In genomic region chr3:96813134-96813819, GRCh38 we compare ENCODE assay signal across 8 cellular contexts. TPM values are rescaled to one million over a fixed set of nuclear protein-coding genes. Genes with fewer than 3 reads are reported as not detected.
DNase-seq lines count a peak whose midpoint lies in the region; ATAC-seq, FAIRE-seq and TF ChIP-seq lines count a peak whose summit lies in the region.

No MANE protein-coding gene starts in this region.

- no peak for TF ChIP-seq POLR2A in A549 (IDR thresholded peaks at IDR 0.05; ENCODE audit: low read length)

- POLR2A ChIA-PET in A549 (lab: Yijun Ruan, JAX) = no interaction called here

- H3K4me3 ChIP-seq in A549 (peak overlapping the region; percentile 51), esophagus (ENCODE audit: low read depth in 1 of 2, low read length in 2 of 2) (peak overlapping the region; percentile 59 to 65)

- in situ Hi-C loops in GM13976 (cut with MboI; ENCODE audit: low sequenced_read_pairs, unreplicated experiment) = no loop called here

- TF ChIP-seq RAD21 in A549 (conservative IDR thresholded peaks at IDR 0.05 in 1 of 2, IDR thresholded peaks at IDR 0.05 in 1 of 2) = peak; percentile 79 to 85

- no peak for TF ChIP-seq EP300 in A549 (IDR thresholded peaks at IDR 0.05)

- H3K4me1 ChIP-seq in A549 (peaks cover 12% of the 10 kb centered on the region; the same call in 2 of the 3 replicates), esophagus (ENCODE audit: control insufficient read depth in 2 of 2, insufficient read depth in 2 of 2, low read length in 1 of 2) (peaks cover 3 to 12% of the 10 kb centered on the region in 2 donors)

- peak overlapping the region; percentile 88 for H3K4me2 ChIP-seq in A549

- peak overlapping the region; percentile 58 to 82 for H3K4me3 Mint-ChIP-seq in stimulated activated naive CD8-positive, alpha-beta T cell treated with anti-CD3 and anti-CD28 coated beads, Interleukin-15, amount 100 ng/mL, for 72 hours

- no peaks in the 10 kb centered on the region for H3K27me3 ChIP-seq in esophagus (ENCODE audit: control insufficient read depth in 1 of 2, insufficient read depth in 2 of 2, low read length in 2 of 2)

- peak; percentile 93 to 96 for ATAC-seq in A549
- ATAC-seq in HG02852 (IDR thresholded peaks at IDR 0.05; ENCODE audit: unreplicated experiment) = peak; percentile 97
- peak; percentile 96 for ATAC-seq in stimulated activated naive CD8-positive, alpha-beta T cell treated with anti-CD3 and anti-CD28 coated beads, Interleukin-15, amount 100 ng/mL, for 72 hours

- WGBS in A549 (ENCODE audit: missing lambda C conversion rate) = 0% methylated on average over 10 of the region's 79 CpGs
- WGBS in esophagus, 2 donors = 1% methylated on average over 62 to 79 of the region's 79 CpGs

- no peak overlapping the region for H3K27ac Mint-ChIP-seq in stimulated activated naive CD8-positive, alpha-beta T cell treated with anti-CD3 and anti-CD28 coated beads, Interleukin-15, amount 100 ng/mL, for 72 hours

- H3K36me3 ChIP-seq in esophagus (ENCODE audit: control insufficient read depth in 2 of 2, insufficient read depth in 2 of 2, low read length in 1 of 2) = no peaks in the 10 kb centered on the region

- CTCF ChIA-PET in A549 (lab: Yijun Ruan, JAX) = no interaction called here

- peaks cover 14% of the 10 kb centered on the region for H3K4me1 Mint-ChIP-seq in stimulated activated naive CD8-positive, alpha-beta T cell treated with anti-CD3 and anti-CD28 coated beads, Interleukin-15, amount 100 ng/mL, for 72 hours

- peak; percentile 63 to 73 for DNase-seq in A549 (ENCODE audit: low read depth in 1 of 2, low spot score in 1 of 2)
- DNase-seq in GM13976 (ENCODE audit: low spot score) = peak; percentile 87
- peak; percentile 4 for DNase-seq in NCI-H187 treated with DMSO at 0.1 percent for 48 hours (lab: John Stamatoyannopoulos, UW)
- DNase-seq in activated CD4-positive, alpha-beta T cell treated with anti-CD3 and anti-CD28 coated beads, Interleukin-2, amount 50 U/mL, for 1 hour = peak; percentile 15
- peak; percentile 76 for DNase-seq in mucosa of gallbladder (ENCODE audit: low spot score)
- peak; percentile 67 to 79 for DNase-seq in stimulated activated naive CD8-positive, alpha-beta T cell treated with anti-CD3 and anti-CD28 coated beads, Interleukin-15, amount 100 ng/mL, for 72 hours

- peaks cover 39% of the 10 kb centered on the region for H3K27me3 Mint-ChIP-seq in stimulated activated naive CD8-positive, alpha-beta T cell treated with anti-CD3 and anti-CD28 coated beads, Interleukin-15, amount 100 ng/mL, for 72 hours

- H3K27ac ChIP-seq in A549 (peak overlapping the region in 1 of 2 experiments; percentile 72; a peak in 3 of 6 replicates), esophagus (ENCODE audit: low read depth in 2 of 2, low read length in 1 of 2) (peak overlapping the region in 1 of 2 donors; percentile 14)

- no peaks in the 10 kb centered on the region for H3K9me3 ChIP-seq in A549
- peaks cover 0 to 3% of the 10 kb centered on the region in 2 donors for H3K9me3 ChIP-seq in esophagus (ENCODE audit: control insufficient read depth in 2 of 2, insufficient read depth in 1 of 2, low read depth in 1 of 2, low read length in 1 of 2)

- TF ChIP-seq CTCF in A549 (IDR thresholded peaks at IDR 0.05) = peak; percentile 66
- TF ChIP-seq CTCF in GM13976 (IDR thresholded peaks at IDR 0.05; ENCODE audit: borderline replicate concordance, control extremely low read depth, extremely low read depth, insufficient read depth, missing control alignments) = peak; percentile 52

- FAIRE-seq in A549 (lab: Jason Lieb, UNC) = no peak

- H3K9me3 Mint-ChIP-seq in stimulated activated naive CD8-positive, alpha-beta T cell treated with anti-CD3 and anti-CD28 coated beads, Interleukin-15, amount 100 ng/mL, for 72 hours = no peaks in the 10 kb centered on the region

TF ChIP-seq in A549, 52 proteins besides CTCF, POLR2A, EP300 and RAD21:
- TF ChIP-seq SMC3 (IDR thresholded peaks at IDR 0.05) (peak; percentile 70; the same call in 2 of the 3 replicates), NPAS2 (CRISPR knock-in tag; IDR thresholded peaks at IDR 0.05; ENCODE audit: borderline replicate concordance) (no peak), MAX (IDR thresholded peaks at IDR 0.05) (peak; percentile 40; the same call in 1 of the 2 replicates)

RNA-seq across cellular contexts. Expression of gene EPHA6, which starts 1.1 kb away (rescaled TPM):
- polyA plus RNA-seq in A549 (2011; rRNA removed) (0.05 and 0.08 TPM in 2 replicates), A549 (2017; fragmentation: RNase III; extraction: RNeasy Plus Mini Kit Qiagen cat#74134 plus additional on column Dnase treatment) (0.05 to 0.22 TPM (median 0.08 TPM) in 3 replicates), esophagus (under 1 TPM; 0.20 to 0.38 TPM)
- not detected in 2 replicates for polyA plus RNA-seq in A549 (2012; cell fraction: cytosol; rRNA removed)
- polyA plus RNA-seq in A549 (2012; cell fraction: nucleus; rRNA removed) = not detected in 2 replicates
- polyA minus RNA-seq in A549 (2011; rRNA and poly(A)+ RNA removed) = 0.21 TPM in 1 of 2 replicates, not detected in the other
- 2.4 TPM for total RNA-seq in mucosa of gallbladder

Comparison
In these comparisons a context has a peak if more than half of its experiments do, and no peak if none do; other contexts are left out.
1. DNase-seq: peak in every context shown above with its lines; median percentile 87 in GM13976; 76 in mucosa of gallbladder; 73 in stimulated activated naive CD8-positive, alpha-beta T cell treated with anti-CD3 and anti-CD28 coated beads, Interleukin-15, amount 100 ng/mL, for 72 hours; 68 in A549; 15 in activated CD4-positive, alpha-beta T cell treated with anti-CD3 and anti-CD28 coated beads, Interleukin-2, amount 50 U/mL, for 1 hour; 4 in NCI-H187 treated with DMSO at 0.1 percent for 48 hours.